13 cellular contexts compared by ENCODE assay signal in genomic region chr5:116528519-116529234, GRCh38. TPM values are rescaled to one million over a fixed set of nuclear protein-coding genes. Genes with fewer than 3 reads are reported as not detected.
DNase-seq lines count a peak whose midpoint lies in the region; ATAC-seq, FAIRE-seq and TF ChIP-seq lines count a peak whose summit lies in the region.
"Had no signal": no experiment of that assay in that cellular context is flagged by ENCODE, and none has a peak within 500 bp of the region (broad histone marks: within the 10 kb centered on the region; RNA-seq: fewer than 3 reads in every experiment).

No MANE protein-coding gene starts in this region.

- no peak overlapping the region for H3K4me2 ChIP-seq in mesendoderm (ENCODE audit: low read length)

- no peak overlapping the region for H2BK120ac ChIP-seq in mesendoderm (ENCODE audit: low read depth, low read length)

- no peak overlapping the region for H3K23ac ChIP-seq in mesendoderm (ENCODE audit: low read length)

- no peak overlapping the region for H3K27ac ChIP-seq in right atrium auricular region
- H3K27ac ChIP-seq in body of pancreas = peak overlapping the region in 3 of 4 donors; percentile 12 to 48 (median 28)
- H3K27ac ChIP-seq in mesendoderm (ENCODE audit: low read depth, low read length) = no peak overlapping the region
- no peak overlapping the region for H3K27ac ChIP-seq in tibial artery
- H3K27ac ChIP-seq: testis had no signal

- intact Hi-C loops in Right ventricle myocardium superior (cut with DNase I) = no loop called here
- intact Hi-C loops in body of pancreas (cut with DNase I) = no loop called here
- intact Hi-C loops in tibial artery (cut with DNase I; ENCODE audit: low total_unique reads) = no loop called here

- no peaks in the 10 kb centered on the region for H3K79me1 ChIP-seq in mesendoderm (ENCODE audit: low read length)

- no peak overlapping the region for H3K56ac ChIP-seq in mesendoderm (ENCODE audit: low read length)

- H3K4me1 ChIP-seq in right atrium auricular region (peaks cover 0 to 36% of the 10 kb centered on the region in 2 donors), body of pancreas (peaks cover 38% of the 10 kb centered on the region), mesendoderm (ENCODE audit: control insufficient read depth, low read depth, low read length) (peaks cover 21% of the 10 kb centered on the region), tibial artery (no peaks in the 10 kb centered on the region)

- no peak overlapping the region for H2BK15ac ChIP-seq in mesendoderm (replicated peaks; ENCODE audit: low read depth)

- DNase-seq in Right ventricle myocardium superior (no peak), right atrium auricular region (ENCODE audit: low spot score) (no peak), body of pancreas (no peak), mesendoderm (peak; percentile 73), tibial artery (no peak), GM12892 (ENCODE audit: insufficient read length) (no peak)
- no peak for DNase-seq in activated CD4-positive, alpha-beta T cell treated with anti-CD3 and anti-CD28 coated beads, Interleukin-2, amount 50 U/mL, for 4 hours
- DNase-seq: foreskin melanocyte, IMR-90, NCI-H1092 treated with DMSO at 0.1 percent for 48 hours, testis had no signal

- H3K36me3 ChIP-seq in right atrium auricular region = no peaks in the 10 kb centered on the region
- no peaks in the 10 kb centered on the region for H3K36me3 ChIP-seq in body of pancreas (replicated peaks in 1 of 2; ENCODE audit: insufficient read depth in 1 of 2, low read depth in 2 of 2)
- H3K36me3 ChIP-seq in mesendoderm (ENCODE audit: control insufficient read depth, insufficient read depth, low read length) = no peaks in the 10 kb centered on the region
- H3K36me3 ChIP-seq in tibial artery = no peaks in the 10 kb centered on the region

- H3K27me3 ChIP-seq in right atrium auricular region (no peaks in the 10 kb centered on the region), body of pancreas (no peaks in the 10 kb centered on the region), mesendoderm (ENCODE audit: insufficient read depth, low read length, poor library complexity) (no peaks in the 10 kb centered on the region), tibial artery (no peaks in the 10 kb centered on the region)
- H3K27me3 ChIP-seq: testis had no signal

- H3K9ac ChIP-seq in mesendoderm (ENCODE audit: low read length) = no peak overlapping the region

- H3K79me2 ChIP-seq in mesendoderm (ENCODE audit: control insufficient read depth, insufficient read depth, low read length) = peaks cover 94% of the 10 kb centered on the region

- no peak for FAIRE-seq in GM12892 (lab: Jason Lieb, UNC)
- FAIRE-seq: D721Med had no signal

- no peak overlapping the region for H3K4ac ChIP-seq in mesendoderm (ENCODE audit: low read depth, low read length)

- ATAC-seq in Right ventricle myocardium superior (ENCODE audit: poor library complexity) = peak; percentile 59
- ATAC-seq in body of pancreas = no peak
- no peak for ATAC-seq in GM21717 (IDR thresholded peaks at IDR 0.05; ENCODE audit: unreplicated experiment)

- H4K5ac ChIP-seq in mesendoderm (ENCODE audit: low read length) = no peak overlapping the region

- H3K18ac ChIP-seq in mesendoderm (ENCODE audit: low read length) = no peak overlapping the region

- TF ChIP-seq CTCF in right atrium auricular region (IDR thresholded peaks at IDR 0.05) (no peak), body of pancreas (IDR thresholded peaks at IDR 0.05) (no peak), tibial artery (IDR thresholded peaks at IDR 0.05) (no peak)

- H3K9me3 ChIP-seq in right atrium auricular region = no peaks in the 10 kb centered on the region
- H3K9me3 ChIP-seq in body of pancreas = no peaks in the 10 kb centered on the region
- no peaks in the 10 kb centered on the region for H3K9me3 ChIP-seq in tibial artery
- H3K9me3 ChIP-seq: testis had no signal

- TF ChIP-seq POLR2A in body of pancreas (IDR thresholded peaks at IDR 0.05) = no peak
- no peak for TF ChIP-seq POLR2A in GM12892 (IDR thresholded peaks at IDR 0.05; ENCODE audit: low read depth, low read length)

- H2BK5ac ChIP-seq in mesendoderm (ENCODE audit: low read length) = no peak overlapping the region

- WGBS in body of pancreas, 2 donors = 49 to 61% methylated on average over 7 of the region's 7 CpGs
- no CpG with 5 or more reads among the region's 7 CpGs for WGBS in mesendoderm (ENCODE audit: extremely low coverage, insufficient coverage, low lambda C conversion rate)

- no peak overlapping the region for H4K8ac ChIP-seq in mesendoderm (ENCODE audit: low read depth, low read length)

- H2AK5ac ChIP-seq in mesendoderm (ENCODE audit: low read length) = no peak overlapping the region

- H3K4me3 ChIP-seq in right atrium auricular region = no peak overlapping the region
- H3K4me3 ChIP-seq in body of pancreas = no peak overlapping the region
- no peak overlapping the region for H3K4me3 ChIP-seq in mesendoderm (ENCODE audit: low read length)
- no peak overlapping the region for H3K4me3 ChIP-seq in tibial artery
- H3K4me3 ChIP-seq: testis had no signal

RNA-seq across cellular contexts. Expression of gene SEMA6A, which starts 45.9 kb away (rescaled TPM):
- 6.3 TPM for total RNA-seq in Right ventricle myocardium superior
- 1 to 10 TPM; 3.9 to 4.4 TPM for total RNA-seq in right atrium auricular region
- 10 to 100 TPM; 18.7 to 25.1 TPM for total RNA-seq in body of pancreas
- 325 TPM for polyA plus RNA-seq in mesendoderm (2013, experiment 1 of 2)
- 338 TPM for polyA plus RNA-seq in mesendoderm (2013, experiment 2 of 2)
- 10.0 TPM for polyA plus RNA-seq in GM12892 (2012; ENCODE audit: missing spikeins)

Comparison
In these comparisons a context has a peak if more than half of its experiments do, and no peak if none do; other contexts are left out.
1. H3K27ac ChIP-seq: peak in body of pancreas (3 of 4); none in right atrium auricular region (0 of 2), mesendoderm (single experiment) and tibial artery (0 of 2).